11 cellular contexts compared by ENCODE assay signal in the genomic region with DNA sequence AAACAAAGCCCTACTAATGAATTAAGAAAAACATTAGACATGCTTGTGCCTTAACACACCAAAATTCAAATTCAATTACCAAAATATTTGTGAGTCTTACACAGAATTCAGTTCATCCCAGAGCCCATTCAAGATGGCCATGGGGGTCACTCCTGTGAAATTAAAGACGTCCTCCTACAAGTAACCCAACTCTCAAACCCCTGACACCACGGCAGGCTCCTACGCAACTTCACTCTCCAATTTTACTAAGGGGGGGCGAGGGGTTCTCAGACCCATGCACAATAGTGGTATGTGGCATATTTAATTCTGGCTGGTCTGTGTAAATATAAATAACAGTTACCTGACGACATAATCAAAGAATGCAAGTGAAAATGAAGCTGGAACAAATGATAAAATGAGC. TPM values are rescaled to one million over a fixed set of nuclear protein-coding genes. Genes with fewer than 3 reads are reported as not detected.
DNase-seq lines count a peak whose midpoint lies in the region; ATAC-seq and TF ChIP-seq lines count a peak whose summit lies in the region.
"Had no signal": no experiment of that assay in that cellular context is flagged by ENCODE, and none has a peak within 500 bp of the region (broad histone marks: within the 10 kb centered on the region; RNA-seq: fewer than 3 reads in every experiment).

No MANE protein-coding gene starts in this region.

- no peak for TF ChIP-seq CTCF in testis (IDR thresholded peaks at IDR 0.05)

- peaks cover 34% of the 10 kb centered on the region for H3K4me1 Mint-ChIP-seq in activated T-cell treated with anti-CD3 and anti-CD28 coated beads, Interleukin-2, amount 50 U/mL, for 4 hours (ENCODE audit: low read depth)
- H3K4me1 Mint-ChIP-seq in activated naive CD8-positive, alpha-beta T cell treated with anti-CD3 and anti-CD28 coated beads, Interleukin-2, amount 10 ng/mL, durations not matched to agents 7 days and 5 days, result peaks cover 12% of the 10 kb centered on the region
- H3K4me1 Mint-ChIP-seq in immature natural killer cell, result peaks cover 51 to 61% of the 10 kb centered on the region in 2 donors

- H3K36me3 ChIP-seq in testis (ENCODE audit: low read depth, missing control alignments), result no peaks in the 10 kb centered on the region

- no peak for TF ChIP-seq POLR2A in testis (IDR thresholded peaks at IDR 0.05)

- H3K9me3 ChIP-seq in testis, result no peaks in the 10 kb centered on the region

- no peak for DNase-seq in activated T-cell treated with anti-CD3 and anti-CD28 coated beads, Interleukin-2, amount 50 U/mL, for 4 hours
- DNase-seq in activated T-cell treated with anti-CD3 and anti-CD28 coated beads for 4 hours, result no peak
- no peak for DNase-seq in activated naive CD8-positive, alpha-beta T cell treated with anti-CD3 and anti-CD28 coated beads, Interleukin-2, amount 10 ng/mL, durations not matched to agents 7 days and 5 days
- DNase-seq in immature natural killer cell, result no peak
- DNase-seq in testis, result no peak
- DNase-seq in T1000 (lab: John Stamatoyannopoulos, UW), result no peak
- no peak for DNase-seq in foreskin melanocyte
- DNase-seq in cerebellum (ENCODE audit: low spot score), result no peak
- DNase-seq: activated CD4-positive, CD25-positive, alpha-beta regulatory T cell treated with anti-CD3 and anti-CD28 coated beads, Interleukin-2, amount 50 U/mL, for 72 hours; DND-41; NCI-H1694 treated with DMSO at 0.1 percent for 48 hours had no signal

- H3K27ac Mint-ChIP-seq in activated naive CD8-positive, alpha-beta T cell treated with anti-CD3 and anti-CD28 coated beads, Interleukin-2, amount 10 ng/mL, durations not matched to agents 7 days and 5 days, result no peak overlapping the region
- H3K27ac Mint-ChIP-seq in immature natural killer cell, result peak overlapping the region; percentile 17 to 96 (median 90)

- no peaks in the 10 kb centered on the region for H3K27me3 ChIP-seq in testis

- H3K36me3 Mint-ChIP-seq in activated T-cell treated with anti-CD3 and anti-CD28 coated beads, Interleukin-2, amount 50 U/mL, for 4 hours (ENCODE audit: insufficient read depth), result peaks cover 3% of the 10 kb centered on the region
- H3K36me3 Mint-ChIP-seq in activated naive CD8-positive, alpha-beta T cell treated with anti-CD3 and anti-CD28 coated beads, Interleukin-2, amount 10 ng/mL, durations not matched to agents 7 days and 5 days, result no peaks in the 10 kb centered on the region
- H3K36me3 Mint-ChIP-seq in immature natural killer cell, result no peaks in the 10 kb centered on the region

- ATAC-seq in activated T-cell treated with anti-CD3 and anti-CD28 coated beads, Interleukin-2, amount 50 U/mL, for 4 hours, result no peak
- no peak for ATAC-seq in activated naive CD8-positive, alpha-beta T cell treated with anti-CD3 and anti-CD28 coated beads, Interleukin-2, amount 10 ng/mL, durations not matched to agents 7 days and 5 days (ENCODE audit: low read depth)

- peak overlapping the region; percentile 91 to 96 for H3K27ac ChIP-seq in testis

- intact Hi-C loops in testis (cut with DNase I; ENCODE audit: low total_unique reads), result no loop called here

- 22 to 28% methylated on average over 5 of the region's 5 CpGs for WGBS in testis, 2 donors

- POLR2A ChIA-PET in activated naive CD8-positive, alpha-beta T cell treated with anti-CD3 and anti-CD28 coated beads, Interleukin-2, amount 10 ng/mL, durations not matched to agents 7 days and 5 days (lab: Charles Lee), result interaction anchor here (0.6 kb wide), 1 partner anchor 1280 kb away, joined by 3 read pairs; a partner anchor contains a TSS

- H3K9me3 Mint-ChIP-seq in activated T-cell treated with anti-CD3 and anti-CD28 coated beads, Interleukin-2, amount 50 U/mL, for 4 hours, result no peaks in the 10 kb centered on the region
- no peaks in the 10 kb centered on the region for H3K9me3 Mint-ChIP-seq in activated naive CD8-positive, alpha-beta T cell treated with anti-CD3 and anti-CD28 coated beads, Interleukin-2, amount 10 ng/mL, durations not matched to agents 7 days and 5 days
- H3K9me3 Mint-ChIP-seq in immature natural killer cell, result no peaks in the 10 kb centered on the region

- H3K27me3 Mint-ChIP-seq in activated T-cell treated with anti-CD3 and anti-CD28 coated beads, Interleukin-2, amount 50 U/mL, for 4 hours (ENCODE audit: low read depth), result peaks cover 36% of the 10 kb centered on the region
- peaks cover 16% of the 10 kb centered on the region for H3K27me3 Mint-ChIP-seq in activated naive CD8-positive, alpha-beta T cell treated with anti-CD3 and anti-CD28 coated beads, Interleukin-2, amount 10 ng/mL, durations not matched to agents 7 days and 5 days
- peaks cover 10 to 38% (median 21%) of the 10 kb centered on the region in 3 donors for H3K27me3 Mint-ChIP-seq in immature natural killer cell (ENCODE audit: low read depth in 3 of 3)

- H3K4me3 ChIP-seq in testis, result peak overlapping the region; percentile 78 to 92

- H3K4me1 ChIP-seq in testis, result peaks cover 22% of the 10 kb centered on the region

- H3K4me3 Mint-ChIP-seq in activated T-cell treated with anti-CD3 and anti-CD28 coated beads, Interleukin-2, amount 50 U/mL, for 4 hours, result peak overlapping the region; percentile 87
- peak overlapping the region; percentile 80 for H3K4me3 Mint-ChIP-seq in activated naive CD8-positive, alpha-beta T cell treated with anti-CD3 and anti-CD28 coated beads, Interleukin-2, amount 10 ng/mL, durations not matched to agents 7 days and 5 days
- H3K4me3 Mint-ChIP-seq in immature natural killer cell, result peak overlapping the region; percentile 89 to 94 (median 92)

RNA-seq across cellular contexts. Expression of a gene that starts 5.0 kb away (rescaled TPM):
- total RNA-seq in activated T-cell treated with anti-CD3 and anti-CD28 coated beads, Interleukin-2, amount 50 U/mL, for 4 hours, result 1 to 10 TPM; 3.0 to 4.3 (median 4.0) TPM
- total RNA-seq in activated naive CD8-positive, alpha-beta T cell treated with anti-CD3 and anti-CD28 coated beads, Interleukin-2, amount 10 ng/mL, durations not matched to agents 7 days and 5 days, result 1 to 10 TPM; 6.9 to 8.0 TPM
- polyA plus RNA-seq in immature natural killer cell (1 to 10 TPM; 1.2 to 6.1 (median 2.0) TPM), testis (ENCODE audit: insufficient read depth, low read depth, low replicate concordance) (79.0 TPM)
- total RNA-seq in testis (100 to 1,000 TPM; 189 to 212 TPM), cerebellum (27.5 TPM)
